In genomic region chr11:112227002-112227401, GRCh38 we compare ENCODE assay signal across 1 cellular context.
TF ChIP-seq lines count a peak whose summit lies in the region.

No MANE protein-coding gene starts in this region.

TF ChIP-seq in K562, 482 proteins besides CTCF, POLR2A, EP300 and RAD21 (continues in another document):
- 0 out of 4 replicates have a peak, but pooled peaks of 1 of the 2 experiments have one; percentile 34 for TF ChIP-seq ARNT (IDR thresholded peaks at IDR 0.05)
- peak; percentile 16 for TF ChIP-seq CTCFL (IDR thresholded peaks at IDR 0.05; ENCODE audit: borderline replicate concordance, insufficient read depth, low read depth, low read length, poor library complexity, severe bottlenecking)
- no peak for TF ChIP-seq ZNF263 (CRISPR knock-in tag; IDR thresholded peaks at IDR 0.05; ENCODE audit: borderline replicate concordance)
- TF ChIP-seq ZBTB40 (IDR thresholded peaks at IDR 0.05) = peak; percentile 35; the same call in 1 of the 2 replicates
- no peak for TF ChIP-seq ZBTB40 (CRISPR knock-in tag; IDR thresholded peaks at IDR 0.05)
- peak in 1 of 3 experiments; percentile 2 for TF ChIP-seq YY1 (IDR thresholded peaks at IDR 0.05; ENCODE audit: borderline replicate concordance in 1 of 3, control insufficient read depth in 1 of 3, extremely low read depth in 1 of 3, insufficient read depth in 3 of 3, insufficient read length in 1 of 3, insufficient replicate concordance in 2 of 3, low read depth in 1 of 3, low read length in 2 of 3)
- TF ChIP-seq SREBF1 (IDR thresholded peaks at IDR 0.05; ENCODE audit: borderline replicate concordance, low read depth, low read length) = no peak
- TF ChIP-seq VEZF1 (CRISPR knock-in tag; IDR thresholded peaks at IDR 0.05) = no peak
- TF ChIP-seq CCNT2 (IDR thresholded peaks at IDR 0.05; ENCODE audit: borderline replicate concordance, extremely low read depth, insufficient read length, low read depth, low read length) = no peak
- peak; percentile 60; the same call in 1 of the 2 replicates for TF ChIP-seq ZNF407 (IDR thresholded peaks at IDR 0.05; ENCODE audit: low read depth)
- TF ChIP-seq MITF (IDR thresholded peaks at IDR 0.05) = no peak
- no peak for TF ChIP-seq POLR2AphosphoS2 (IDR thresholded peaks at IDR 0.05; ENCODE audit: low read length)
- TF ChIP-seq COPS2 (conservative IDR thresholded peaks at IDR 0.05) = no peak
- no peak for TF ChIP-seq HES1 (IDR thresholded peaks at IDR 0.05; ENCODE audit: low read depth)
- 0 out of 2 replicates have a peak, but pooled peaks have one; percentile 10 for TF ChIP-seq DPF2 (IDR thresholded peaks at IDR 0.05)
- TF ChIP-seq PHF20 (IDR thresholded peaks at IDR 0.05; ENCODE audit: partially characterized antibody) = no peak
- no peak for TF ChIP-seq HNRNPK (IDR thresholded peaks at IDR 0.05; ENCODE audit: low read depth, low read length, poor library complexity, severe bottlenecking)
- TF ChIP-seq GATA2 (CRISPR knock-in tag; IDR thresholded peaks at IDR 0.05) = no peak
- TF ChIP-seq XRCC5 (IDR thresholded peaks at IDR 0.05; ENCODE audit: low read depth, low read length) = 0 out of 2 replicates have a peak, but pooled peaks have one; percentile 21
